2 cellular contexts compared by ENCODE assay signal in genomic region chr16:88830783-88831182, GRCh38.
A peak's percentile ranks its signal among the peaks of the same experiment; 100 is the strongest.
TF ChIP-seq lines count a peak whose summit lies in the region.

No MANE protein-coding gene starts in this region.

TF ChIP-seq in HEK293, 187 proteins besides CTCF, POLR2A, EP300 and RAD21:
- TF ChIP-seq ZNF146 (tag by site-specific recombination; IDR thresholded peaks at IDR 0.05): no peak
- peak; percentile 100 for TF ChIP-seq ZNF239 (tag by site-specific recombination; IDR thresholded peaks at IDR 0.05)

TF ChIP-seq in K562, 482 proteins besides CTCF, POLR2A, EP300 and RAD21:
- peak; percentile 98 for TF ChIP-seq ZNF239 (CRISPR knock-in tag; IDR thresholded peaks at IDR 0.05)
- TF ChIP-seq MEF2A (IDR thresholded peaks at IDR 0.05; ENCODE audit: control insufficient read depth, low read depth, low read length): no peak
- no peak for TF ChIP-seq STAT5A (IDR thresholded peaks at IDR 0.05; ENCODE audit: borderline replicate concordance, low read length)
- peak; percentile 57 for TF ChIP-seq USF1 (CRISPR knock-in tag; IDR thresholded peaks at IDR 0.05)
- TF ChIP-seq RAD51 (IDR thresholded peaks at IDR 0.05; ENCODE audit: borderline replicate concordance, low read depth): 0 out of 2 replicates have a peak, but pooled peaks have one; percentile 13
- 0 out of 2 replicates have a peak, but pooled peaks have one; percentile 21 for TF ChIP-seq BCOR (IDR thresholded peaks at IDR 0.05)
TF ChIP-seq in K562: peak in this region for 4.
